Comparison of ENCODE assay signal across 25 cellular contexts in genomic region chrX:67724359-67725110, GRCh38.
DNase-seq lines count a peak whose midpoint lies in the region; ATAC-seq, FAIRE-seq and TF ChIP-seq lines count a peak whose summit lies in the region.
"Had no signal": no experiment of that assay in that cellular context is flagged by ENCODE, and none has a peak within 500 bp of the region (broad histone marks: within the 10 kb centered on the region; RNA-seq: fewer than 3 reads in every experiment).

No MANE protein-coding gene starts in this region.

- intact Hi-C loops in endothelial cell of umbilical vein (cut with micrococcal nuclease) (no loop called here), vagina (cut with DNase I) (no loop called here)

- peak; percentile 42 for FAIRE-seq in endothelial cell of umbilical vein (lab: Jason Lieb, UNC)
- FAIRE-seq: GM19239 had no signal

- no peaks in the 10 kb centered on the region for H3K9me3 ChIP-seq in cardiac muscle cell (ENCODE audit: low read depth)
- H3K9me3 ChIP-seq in right atrium auricular region, result no peaks in the 10 kb centered on the region
- H3K9me3 ChIP-seq in endothelial cell of umbilical vein (replicated peaks; ENCODE audit: control insufficient read depth, insufficient read depth, low read length), result no peaks in the 10 kb centered on the region
- no peaks in the 10 kb centered on the region for H3K9me3 ChIP-seq in vagina
- H3K9me3 ChIP-seq: breast epithelium, stomach had no signal

- no peak overlapping the region for H3K9ac ChIP-seq in endothelial cell of umbilical vein (replicated peaks; ENCODE audit: extremely low read depth, insufficient read depth, low read length)
- H3K9ac ChIP-seq: parathyroid adenoma had no signal

- no peak overlapping the region for H3K4me2 ChIP-seq in endothelial cell of umbilical vein (ENCODE audit: insufficient read depth, low read length)

- H3K4me1 ChIP-seq in cardiac muscle cell (ENCODE audit: low read depth) (no peaks in the 10 kb centered on the region), right atrium auricular region (peaks cover 0 to 14% of the 10 kb centered on the region in 2 donors), endothelial cell of umbilical vein (ENCODE audit: control insufficient read depth, extremely low read depth, insufficient read depth, low read length) (peaks cover 14% of the 10 kb centered on the region), vagina (peaks cover 35% of the 10 kb centered on the region)
- H3K4me1 ChIP-seq: breast epithelium, parathyroid adenoma, stomach had no signal

- CTCF ChIA-PET in endothelial cell of umbilical vein (lab: Charles Lee), result no interaction called here

- POLR2A ChIA-PET in endothelial cell of umbilical vein (lab: Charles Lee), result no interaction called here

- H3K4me3 ChIP-seq in cardiac muscle cell (no peak overlapping the region), right atrium auricular region (no peak overlapping the region), endothelial cell of umbilical vein (replicated peaks in 1 of 3; ENCODE audit: insufficient read depth in 1 of 3, low read depth in 1 of 3, low read length in 3 of 3) (no peak overlapping the region), vagina (no peak overlapping the region)
- H3K4me3 ChIP-seq: breast epithelium, stomach had no signal

- H3K36me3 ChIP-seq in cardiac muscle cell, result no peaks in the 10 kb centered on the region
- no peaks in the 10 kb centered on the region for H3K36me3 ChIP-seq in right atrium auricular region
- H3K36me3 ChIP-seq in endothelial cell of umbilical vein (ENCODE audit: control insufficient read depth in 2 of 2, extremely low read depth in 1 of 2, insufficient read depth in 2 of 2, low read length in 2 of 2), result peaks cover 0 to 5% of the 10 kb centered on the region in 2 experiments
- H3K36me3 ChIP-seq in vagina, result no peaks in the 10 kb centered on the region
- H3K36me3 ChIP-seq: breast epithelium, stomach had no signal

- no peaks in the 10 kb centered on the region for H4K20me1 ChIP-seq in endothelial cell of umbilical vein (replicated peaks; ENCODE audit: control insufficient read depth, extremely low read depth, insufficient read depth, low read length)

- TF ChIP-seq POLR2A in endothelial cell of umbilical vein (IDR thresholded peaks at IDR 0.05; ENCODE audit: low read depth, low read length), result no peak
- TF ChIP-seq POLR2A in vagina (IDR thresholded peaks at IDR 0.05), result no peak

- DNase-seq in cardiac muscle cell (ENCODE audit: low read depth in 1 of 2, low spot score in 1 of 2), result peak; percentile 7 to 11
- DNase-seq in right atrium auricular region (ENCODE audit: low spot score), result no peak
- no peak for DNase-seq in endothelial cell of umbilical vein (ENCODE audit: low read depth, low spot score)
- peak; percentile 18 for DNase-seq in iris pigment epithelial cell (ENCODE audit: low read depth)
- DNase-seq in vagina (ENCODE audit: extremely low spot score in 2 of 2), result no peak
- no peak for DNase-seq in NCI-H2196 treated with DMSO at 0.1 percent for 48 hours (lab: John Stamatoyannopoulos, UW; ENCODE audit: unreplicated experiment)
- DNase-seq in iPS-NIHi11 (ENCODE audit: low spot score), result no peak
- DNase-seq: activated CD8-positive, alpha-beta memory T cell treated with anti-CD3 and anti-CD28 coated beads, Interleukin-2, amount 10 ng/mL, durations not matched to agents 7 days and 5 days; DMS 273 treated with DMSO at 0.1 percent for 48 hours; erythroblast; GDM1; hippocampal formation; NCI-H187 treated with DMSO at 0.1 percent for 48 hours; NCI-H345; stomach; T-helper 9 cell had no signal

- H3K27ac ChIP-seq in cardiac muscle cell, result no peak overlapping the region
- H3K27ac ChIP-seq in right atrium auricular region, result no peak overlapping the region
- H3K27ac ChIP-seq in endothelial cell of umbilical vein (ENCODE audit: insufficient read depth, low read depth, low read length), result no peak overlapping the region
- peak overlapping the region; percentile 60 for H3K27ac ChIP-seq in vagina
- H3K27ac ChIP-seq: C4-2B, parathyroid adenoma, stomach had no signal

- no peaks in the 10 kb centered on the region for H3K79me2 ChIP-seq in endothelial cell of umbilical vein (ENCODE audit: control insufficient read depth, insufficient read depth, low read length)
- H3K79me2 ChIP-seq: parathyroid adenoma had no signal

- no peaks in the 10 kb centered on the region for H3K9me1 ChIP-seq in endothelial cell of umbilical vein (replicated peaks; ENCODE audit: control insufficient read depth, extremely low read depth, insufficient read depth, low read length)

- BruUV-seq in endothelial cell of umbilical vein (replicated peaks; lab: Mats Ljungman, UMichigan), result no TSS peak

- H3K27me3 ChIP-seq in cardiac muscle cell (no peaks in the 10 kb centered on the region), right atrium auricular region (no peaks in the 10 kb centered on the region), endothelial cell of umbilical vein (ENCODE audit: control insufficient read depth in 2 of 2, insufficient read depth in 2 of 2, low read length in 2 of 2) (no peaks in the 10 kb centered on the region), vagina (no peaks in the 10 kb centered on the region)
- H3K27me3 ChIP-seq: stomach had no signal

- TF ChIP-seq CTCF in cardiac muscle cell (IDR thresholded peaks at IDR 0.05; ENCODE audit: low read depth, low read length) (peak; percentile 13), right atrium auricular region (IDR thresholded peaks at IDR 0.05) (peak in 1 of 2 donors; percentile 47), endothelial cell of umbilical vein (IDR thresholded peaks at IDR 0.05; ENCODE audit: extremely low read depth in 1 of 2, insufficient read depth in 1 of 2, low read depth in 1 of 2, low read length in 2 of 2) (no peak), vagina (IDR thresholded peaks at IDR 0.05) (no peak)

- no peak overlapping the region for H2AFZ ChIP-seq in endothelial cell of umbilical vein (ENCODE audit: low read depth, low read length)
- H2AFZ ChIP-seq: parathyroid adenoma had no signal

- no peak for ATAC-seq in HG02642 (IDR thresholded peaks at IDR 0.05; ENCODE audit: poor library complexity, unreplicated experiment)
- ATAC-seq: activated CD8-positive, alpha-beta memory T cell treated with anti-CD3 and anti-CD28 coated beads, Interleukin-2, amount 10 ng/mL, durations not matched to agents 7 days and 5 days; HCT116; natural killer cell treated with Interleukin-12 subunit alpha and Interleukin-12 subunit beta and Interleukin-15 and Interleukin-18, amount 100 ng/mL, for 72 hours; Panc1; SK-N-SH treated with all-trans-retinoic acid at 6 μM for 48 hours had no signal

- dilution Hi-C loops in endothelial cell of umbilical vein (cut with MboI; ENCODE audit: extremely low pct_ligation_motif_present, low sequenced_read_pairs), result no loop called here

TF ChIP-seq in endothelial cell of umbilical vein, 7 proteins besides CTCF, POLR2A, EP300 and RAD21:
- no peak for TF ChIP-seq MYC (IDR thresholded peaks at IDR 0.05; ENCODE audit: low read depth, low read length)
- TF ChIP-seq, protein P1, sequence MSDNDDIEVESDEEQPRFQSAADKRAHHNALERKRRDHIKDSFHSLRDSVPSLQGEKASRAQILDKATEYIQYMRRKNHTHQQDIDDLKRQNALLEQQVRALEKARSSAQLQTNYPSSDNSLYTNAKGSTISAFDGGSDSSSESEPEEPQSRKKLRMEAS (IDR thresholded peaks at IDR 0.05; ENCODE audit: insufficient read depth, insufficient read length), result no peak

Comparison
In these comparisons a context has a peak if more than half of its experiments do, and no peak if none do; other contexts are left out.
1. DNase-seq: peak in cardiac muscle cell (2 of 2) and iris pigment epithelial cell (single experiment); none in right atrium auricular region (single experiment), endothelial cell of umbilical vein (single experiment), vagina (0 of 2), NCI-H2196 treated with DMSO at 0.1 percent for 48 hours (single experiment) and iPS-NIHi11 (single experiment).